ENCODE assay signal across 8 cellular contexts in the genomic region with DNA sequence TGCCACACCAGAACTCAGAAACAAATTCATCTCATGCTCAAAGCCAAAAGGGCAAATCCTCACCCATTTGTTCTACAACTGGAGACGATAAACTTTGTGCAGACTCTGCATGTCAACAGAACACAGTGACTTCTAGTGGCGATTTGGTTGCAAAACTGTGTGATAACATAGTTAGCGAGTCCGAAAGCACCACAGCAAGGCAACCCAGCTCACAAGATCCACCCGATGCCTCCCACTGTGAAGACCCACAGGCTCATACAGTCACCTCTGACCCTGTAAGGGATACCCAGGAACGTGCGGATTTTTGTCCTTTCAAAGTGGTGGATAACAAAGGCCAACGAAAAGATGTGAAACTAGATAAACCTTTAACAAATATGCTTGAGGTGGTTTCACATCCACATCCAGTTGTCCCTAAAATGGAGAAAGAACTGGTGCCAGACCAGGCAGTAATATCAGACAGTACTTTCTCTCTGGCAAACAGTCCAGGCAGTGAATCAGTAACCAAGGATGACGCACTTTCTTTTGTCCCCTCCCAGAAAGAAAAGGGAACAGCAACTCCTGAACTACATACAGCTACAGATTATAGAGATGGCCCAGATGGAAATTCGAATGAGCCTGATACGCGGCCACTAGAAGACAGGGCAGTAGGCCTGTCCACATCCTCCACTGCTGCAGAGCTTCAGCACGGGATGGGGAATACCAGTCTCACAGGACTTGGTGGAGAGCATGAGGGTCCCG.
DNase-seq lines count a peak whose midpoint lies in the region; ATAC-seq, FAIRE-seq and TF ChIP-seq lines count a peak whose summit lies in the region.

No MANE protein-coding gene starts in this region.

- peak overlapping the region; percentile 92 for H3K27ac Mint-ChIP-seq in activated CD4-positive, alpha-beta T cell treated with anti-CD3 and anti-CD28 coated beads for 36 hours

- CTCF ChIA-PET in activated CD4-positive, alpha-beta T cell treated with anti-CD3 and anti-CD28 coated beads for 36 hours (lab: Charles Lee): interaction anchor here (0.7 to 3.5 kb wide), 7 partner anchors 22 to 125 kb away, joined by 3 to 16 read pairs (median 4); no protein-coding TSS in a partner anchor

- peaks cover 25% of the 10 kb centered on the region for H3K36me3 ChIP-seq in adipocyte (ENCODE audit: control insufficient read depth, insufficient read depth, low read length, severe bottlenecking)
- H3K36me3 ChIP-seq in right lobe of liver: no peaks in the 10 kb centered on the region
- H3K36me3 ChIP-seq in thyroid gland: peaks cover 4 to 11% of the 10 kb centered on the region in 2 donors

- peak overlapping the region; percentile 17 for H3K4me3 ChIP-seq in adipocyte (ENCODE audit: low read length)
- H3K4me3 ChIP-seq in right lobe of liver: peak overlapping the region; percentile 20 to 52 (median 52)
- H3K4me3 ChIP-seq in thyroid gland (replicated peaks in 1 of 3): no peak overlapping the region

- TF ChIP-seq POLR2A in right lobe of liver (IDR thresholded peaks at IDR 0.05) (peak; percentile 81), thyroid gland (IDR thresholded peaks at IDR 0.05) (no peak), GM12891 (IDR thresholded peaks at IDR 0.05; ENCODE audit: low read depth, low read length) (no peak)

- H3K4me1 ChIP-seq in adipocyte (ENCODE audit: control insufficient read depth, insufficient read depth, low read length): peaks cover 65% of the 10 kb centered on the region
- H3K4me1 ChIP-seq in right lobe of liver: peaks cover 0 to 61% (median 9%) of the 10 kb centered on the region in 4 donors
- peaks cover 58 to 60% of the 10 kb centered on the region in 2 donors for H3K4me1 ChIP-seq in thyroid gland

- H3K9ac ChIP-seq in adipocyte (ENCODE audit: low read length): peak overlapping the region; percentile 60

- POLR2A ChIA-PET in activated CD4-positive, alpha-beta T cell treated with anti-CD3 and anti-CD28 coated beads for 36 hours (lab: Charles Lee): interaction anchor here (0.6 to 1.3 kb wide), 2 partner anchors 21 to 295 kb away, joined by 3 to 5 read pairs; no protein-coding TSS in a partner anchor

- ATAC-seq in activated CD4-positive, alpha-beta T cell treated with anti-CD3 and anti-CD28 coated beads for 36 hours: no peak
- peak; percentile 62 to 75 (median 72) for ATAC-seq in right lobe of liver

- WGBS in right lobe of liver (ENCODE audit: insufficient coverage, low coverage, low lambda C conversion rate, missing lambda C conversion rate): 15% methylated on average over 11 of the region's 14 CpGs
- 83 to 87% methylated on average over 13 to 14 of the region's 14 CpGs for WGBS in thyroid gland, 2 donors

- no peak for DNase-seq in activated CD4-positive, alpha-beta T cell treated with anti-CD3 and anti-CD28 coated beads for 36 hours
- DNase-seq in activated CD4-positive, alpha-beta T cell treated with anti-CD3 and anti-CD28 coated beads for 48 hours: no peak
- DNase-seq in adipocyte (ENCODE audit: low read depth) (no peak), right lobe of liver (peak; percentile 38 to 84 (median 62)), thyroid gland (no peak), GM12891 (ENCODE audit: insufficient read length, low spot score) (no peak), SHP77 treated with DMSO at 0.1 percent for 48 hours (lab: John Stamatoyannopoulos, UW) (no peak), occipital lobe (lab: John Stamatoyannopoulos, UW) (no peak)

- H3K4me3 Mint-ChIP-seq in activated CD4-positive, alpha-beta T cell treated with anti-CD3 and anti-CD28 coated beads for 36 hours: peak overlapping the region; percentile 78

- no peaks in the 10 kb centered on the region for H3K27me3 ChIP-seq in adipocyte (replicated peaks; ENCODE audit: control insufficient read depth, insufficient read depth, low read length)
- no peaks in the 10 kb centered on the region for H3K27me3 ChIP-seq in right lobe of liver
- no peaks in the 10 kb centered on the region for H3K27me3 ChIP-seq in thyroid gland

- H3K9me3 ChIP-seq in adipocyte (ENCODE audit: control insufficient read depth, low read length): no peaks in the 10 kb centered on the region
- H3K9me3 ChIP-seq in right lobe of liver: no peaks in the 10 kb centered on the region
- no peaks in the 10 kb centered on the region for H3K9me3 ChIP-seq in thyroid gland

- no peak for FAIRE-seq in GM12891 (lab: Jason Lieb, UNC)

- H3K27ac ChIP-seq in right lobe of liver: peak overlapping the region; percentile 86 to 98 (median 96)
- peak overlapping the region; percentile 56 to 96 (median 87) for H3K27ac ChIP-seq in thyroid gland

- H3K27me3 Mint-ChIP-seq in activated CD4-positive, alpha-beta T cell treated with anti-CD3 and anti-CD28 coated beads for 36 hours: no peaks in the 10 kb centered on the region

- no peaks in the 10 kb centered on the region for H3K9me3 Mint-ChIP-seq in activated CD4-positive, alpha-beta T cell treated with anti-CD3 and anti-CD28 coated beads for 36 hours (ENCODE audit: low read depth)

- peaks cover 45% of the 10 kb centered on the region for H3K36me3 Mint-ChIP-seq in activated CD4-positive, alpha-beta T cell treated with anti-CD3 and anti-CD28 coated beads for 36 hours (ENCODE audit: low read depth)

- peaks cover 62% of the 10 kb centered on the region for H3K4me1 Mint-ChIP-seq in activated CD4-positive, alpha-beta T cell treated with anti-CD3 and anti-CD28 coated beads for 36 hours

- TF ChIP-seq CTCF in right lobe of liver (IDR thresholded peaks at IDR 0.05): peak in 3 of 4 donors; percentile 23 to 51 (median 37)
- TF ChIP-seq CTCF in thyroid gland (IDR thresholded peaks at IDR 0.05): no peak

- intact Hi-C loops in activated CD4-positive, alpha-beta T cell treated with anti-CD3 and anti-CD28 coated beads for 36 hours (cut with DNase I, micrococcal nuclease): loop anchor here (5.0 to 10.0 kb wide), 8 partner anchors 67 to 598 kb away; partner anchors contain the start of gene PDE8A (in 1 of the 2)
- intact Hi-C loops in right lobe of liver (cut with DNase I) (no loop called here), thyroid gland (cut with DNase I) (loop anchor here (10.0 kb wide), 1 partner anchor 245 kb away; no protein-coding TSS in a partner anchor)

TF ChIP-seq in GM12891, 5 proteins besides CTCF, POLR2A, EP300 and RAD21:
- TF ChIP-seq TAF1 (IDR thresholded peaks at IDR 0.05; ENCODE audit: low read depth, low read length): no peak
- TF ChIP-seq SPI1 (IDR thresholded peaks at IDR 0.05; ENCODE audit: low read depth, low read length): no peak
- TF ChIP-seq POU2F2 (IDR thresholded peaks at IDR 0.05; ENCODE audit: low read depth, low read length): no peak
- TF ChIP-seq PAX5 (IDR thresholded peaks at IDR 0.05; ENCODE audit: insufficient read depth, low read length, severe bottlenecking): no peak
- no peak for TF ChIP-seq POLR2AphosphoS5 (IDR thresholded peaks at IDR 0.05; ENCODE audit: low read depth, low read length)

Comparison
In these comparisons a context has a peak if more than half of its experiments do, and no peak if none do; other contexts are left out.
1. DNase-seq: peak in right lobe of liver (3 of 3); none in activated CD4-positive, alpha-beta T cell treated with anti-CD3 and anti-CD28 coated beads for 36 hours (single experiment), activated CD4-positive, alpha-beta T cell treated with anti-CD3 and anti-CD28 coated beads for 48 hours (single experiment), adipocyte (single experiment), thyroid gland (0 of 2), GM12891 (single experiment), SHP77 treated with DMSO at 0.1 percent for 48 hours (single experiment) and occipital lobe (single experiment).
2. H3K4me3 ChIP-seq: peak in adipocyte (single experiment) and right lobe of liver (3 of 3); none in thyroid gland (0 of 3).
3. CTCF ChIP-seq: peak in right lobe of liver (3 of 4); none in thyroid gland (0 of 6).
4. intact Hi-C loops: an anchor here in activated CD4-positive, alpha-beta T cell treated with anti-CD3 and anti-CD28 coated beads for 36 hours (5.0 to 10.0 kb wide) and thyroid gland (10.0 kb wide); none called in right lobe of liver.